In genomic region chr20:32820698-32821378, GRCh38 we compare ENCODE assay signal across 8 cellular contexts. TPM values are rescaled to one million over a fixed set of nuclear protein-coding genes. Genes with fewer than 3 reads are reported as not detected.
DNase-seq lines count a peak whose midpoint lies in the region; ATAC-seq and TF ChIP-seq lines count a peak whose summit lies in the region.

No MANE protein-coding gene starts in this region.

- H3K27ac ChIP-seq in left ventricle myocardium inferior (replicated peaks), result peak overlapping the region; percentile 91
- peak overlapping the region; percentile 84 for H3K27ac ChIP-seq in smooth muscle cell (ENCODE audit: low read depth)

- intact Hi-C loops in left ventricle myocardium inferior (cut with micrococcal nuclease), result no loop called here

- H3K9me3 ChIP-seq in left ventricle myocardium inferior (replicated peaks) (no peaks in the 10 kb centered on the region), smooth muscle cell (replicated peaks; ENCODE audit: low read depth) (no peaks in the 10 kb centered on the region)

- H4K20me1 ChIP-seq in smooth muscle cell (ENCODE audit: low read depth), result peaks cover 57% of the 10 kb centered on the region

- TF ChIP-seq CTCF in WI38 (IDR thresholded peaks at IDR 0.05; ENCODE audit: low read depth, low read length) (no peak), left ventricle myocardium inferior (IDR thresholded peaks at IDR 0.05; ENCODE audit: borderline replicate concordance) (no peak), smooth muscle cell (IDR thresholded peaks at IDR 0.05; ENCODE audit: borderline replicate concordance, insufficient read depth, poor library complexity, severe bottlenecking) (no peak)

- peak overlapping the region; percentile 94 for H3K4me2 ChIP-seq in smooth muscle cell

- H3F3A ChIP-seq in smooth muscle cell (ENCODE audit: low read depth), result peaks cover 34% of the 10 kb centered on the region

- 81% methylated on average over 25 of the region's 25 CpGs for WGBS in smooth muscle cell (ENCODE audit: low lambda C conversion rate)

- H3K4me1 ChIP-seq in left ventricle myocardium inferior, result peaks cover 55% of the 10 kb centered on the region
- H3K4me1 ChIP-seq in smooth muscle cell (ENCODE audit: low read depth), result peaks cover 23% of the 10 kb centered on the region

- DNase-seq in DMS53 (lab: John Stamatoyannopoulos, UW), result peak; percentile 54
- no peak for DNase-seq in DMS53 treated with DMSO at 0.1 percent for 48 hours (lab: John Stamatoyannopoulos, UW; ENCODE audit: unreplicated experiment)
- no peak for DNase-seq in left ventricle myocardium inferior
- DNase-seq in smooth muscle cell (lab: John Stamatoyannopoulos, UW; ENCODE audit: unreplicated experiment), result no peak
- no peak for DNase-seq in Ammon's horn (ENCODE audit: low spot score)
- no peak for DNase-seq in HT-29 (ENCODE audit: low spot score)

- no peaks in the 10 kb centered on the region for H3K27me3 ChIP-seq in left ventricle myocardium inferior (ENCODE audit: low read depth)
- no peaks in the 10 kb centered on the region for H3K27me3 ChIP-seq in smooth muscle cell (ENCODE audit: low read depth)

- no peak for ATAC-seq in HG02610 (IDR thresholded peaks at IDR 0.05; ENCODE audit: unreplicated experiment)

- peak overlapping the region; percentile 92 for H3K4me3 ChIP-seq in WI38 (ENCODE audit: low read depth, low read length)
- H3K4me3 ChIP-seq in left ventricle myocardium inferior, result peak overlapping the region; percentile 84
- H3K4me3 ChIP-seq in smooth muscle cell, result peak overlapping the region; percentile 89

- no peak overlapping the region for H2AFZ ChIP-seq in smooth muscle cell (ENCODE audit: low read depth)

- peaks cover 54% of the 10 kb centered on the region for H3K79me2 ChIP-seq in smooth muscle cell (ENCODE audit: low read depth)

- H3K36me3 ChIP-seq in left ventricle myocardium inferior, result peaks cover under 1% of the 10 kb centered on the region
- no peaks in the 10 kb centered on the region for H3K36me3 ChIP-seq in smooth muscle cell (ENCODE audit: low read depth)

- H3K9ac ChIP-seq in smooth muscle cell (ENCODE audit: low read depth), result peak overlapping the region; percentile 95

RNA-seq across cellular contexts. Expression of gene MAPRE1, which starts 1.1 kb away (rescaled TPM):
- total RNA-seq in left ventricle myocardium inferior (58.4 TPM), smooth muscle cell (160 TPM in 2 replicates)
- polyA plus RNA-seq in smooth muscle cell, result 81.0 and 89.2 TPM in 2 replicates
- total RNA-seq in HT-29 (2014; rRNA removed; shearing (Covaris generic)), result 85.7 and 86.0 TPM in 2 replicates

RNA-seq across cellular contexts. Expression of gene EFCAB8, which starts 37.9 kb away (rescaled TPM):
- total RNA-seq in left ventricle myocardium inferior, result not detected
- 1.7 TPM in 1 of 2 replicates, not detected in the other for total RNA-seq in smooth muscle cell
- 0.25 and 0.58 TPM in 2 replicates for polyA plus RNA-seq in smooth muscle cell
- 0.10 and 0.86 TPM in 2 replicates for total RNA-seq in HT-29 (2014; rRNA removed; shearing (Covaris generic))

RNA-seq across cellular contexts. Expression of gene DNMT3B, which starts 58.7 kb away (rescaled TPM):
- total RNA-seq in left ventricle myocardium inferior, result 0.49 TPM
- total RNA-seq in smooth muscle cell, result 2.9 and 3.5 TPM in 2 replicates
- polyA plus RNA-seq in smooth muscle cell, result 0.79 and 2.9 TPM in 2 replicates
- 2.4 and 3.0 TPM in 2 replicates for total RNA-seq in HT-29 (2014; rRNA removed; shearing (Covaris generic))
